ENCODE assay signal across 1 cellular context in the genomic region with DNA sequence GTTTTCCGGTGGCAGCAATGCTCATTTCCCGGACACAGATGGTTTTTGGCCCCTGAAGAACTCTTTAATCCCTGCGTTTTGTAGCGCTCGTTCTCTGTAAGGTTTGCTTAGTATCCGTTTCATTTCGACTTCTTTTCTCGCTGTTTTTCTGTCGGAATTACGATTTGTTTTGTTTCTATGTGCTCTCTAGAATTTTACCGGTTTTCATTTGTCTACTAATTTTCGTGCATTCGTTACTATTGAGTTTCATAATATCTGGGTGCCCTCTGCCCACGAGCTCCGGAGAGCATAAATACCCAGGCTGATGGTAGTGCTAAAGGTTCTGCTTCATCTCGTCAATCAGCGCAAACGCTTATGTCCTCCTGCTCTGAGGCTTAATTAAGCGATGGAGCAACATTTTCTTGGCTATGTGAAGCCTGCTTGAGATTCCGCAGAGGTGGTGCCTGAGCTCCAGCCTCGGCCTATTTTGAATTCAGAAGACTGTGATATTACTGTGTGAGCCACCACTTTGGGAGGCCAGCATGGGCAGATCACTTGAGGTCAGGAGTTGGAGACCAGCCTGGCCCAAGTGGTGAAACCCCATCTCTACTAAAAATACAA.
TF ChIP-seq lines count a peak whose summit lies in the region.

No MANE protein-coding gene starts in this region.

TF ChIP-seq in IMR-90, 13 proteins besides CTCF, POLR2A, EP300 and RAD21 (continued from another document):
- TF ChIP-seq, protein P1, sequence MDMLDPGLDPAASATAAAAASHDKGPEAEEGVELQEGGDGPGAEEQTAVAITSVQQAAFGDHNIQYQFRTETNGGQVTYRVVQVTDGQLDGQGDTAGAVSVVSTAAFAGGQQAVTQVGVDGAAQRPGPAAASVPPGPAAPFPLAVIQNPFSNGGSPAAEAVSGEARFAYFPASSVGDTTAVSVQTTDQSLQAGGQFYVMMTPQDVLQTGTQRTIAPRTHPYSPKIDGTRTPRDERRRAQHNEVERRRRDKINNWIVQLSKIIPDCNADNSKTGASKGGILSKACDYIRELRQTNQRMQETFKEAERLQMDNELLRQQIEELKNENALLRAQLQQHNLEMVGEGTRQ (IDR thresholded peaks at IDR 0.05; ENCODE audit: low read depth, low read length), result no peak
- no peak; the same call in 1 of the 2 replicates for TF ChIP-seq MAZ (IDR thresholded peaks at IDR 0.05; ENCODE audit: borderline replicate concordance, low read depth, low read length)
- no peak for TF ChIP-seq RFX5 (IDR thresholded peaks at IDR 0.05; ENCODE audit: low read depth, low read length)
- no peak for TF ChIP-seq RCOR1 (IDR thresholded peaks at IDR 0.05; ENCODE audit: insufficient replicate concordance, low read length)
- TF ChIP-seq, protein P2, sequence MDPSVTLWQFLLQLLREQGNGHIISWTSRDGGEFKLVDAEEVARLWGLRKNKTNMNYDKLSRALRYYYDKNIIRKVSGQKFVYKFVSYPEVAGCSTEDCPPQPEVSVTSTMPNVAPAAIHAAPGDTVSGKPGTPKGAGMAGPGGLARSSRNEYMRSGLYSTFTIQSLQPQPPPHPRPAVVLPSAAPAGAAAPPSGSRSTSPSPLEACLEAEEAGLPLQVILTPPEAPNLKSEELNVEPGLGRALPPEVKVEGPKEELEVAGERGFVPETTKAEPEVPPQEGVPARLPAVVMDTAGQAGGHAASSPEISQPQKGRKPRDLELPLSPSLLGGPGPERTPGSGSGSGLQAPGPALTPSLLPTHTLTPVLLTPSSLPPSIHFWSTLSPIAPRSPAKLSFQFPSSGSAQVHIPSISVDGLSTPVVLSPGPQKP (IDR thresholded peaks at IDR 0.05; ENCODE audit: borderline replicate concordance, low read depth, low read length), result no peak
- no peak for TF ChIP-seq NFE2L2 (IDR thresholded peaks at IDR 0.05; ENCODE audit: low read depth, low read length)
- no peak for TF ChIP-seq CHD1 (IDR thresholded peaks at IDR 0.05; ENCODE audit: low read depth, low read length)
- no peak for TF ChIP-seq BHLHE40 (IDR thresholded peaks at IDR 0.05; ENCODE audit: low read depth, low read length)
